In genomic region chr1:36469163-36469562, GRCh38 we compare ENCODE assay signal across 32 cellular contexts. TPM values are rescaled to one million over a fixed set of nuclear protein-coding genes. Genes with fewer than 3 reads are reported as not detected.
"Had no signal": no experiment of that assay in that cellular context is flagged by ENCODE, and none has a peak within 500 bp of the region (broad histone marks: within the 10 kb centered on the region; RNA-seq: fewer than 3 reads in every experiment).

No MANE protein-coding gene starts in this region.

- H3K36me3 ChIP-seq: lower lobe of right lung, ovary, right atrium auricular region, right lobe of liver, thyroid gland, transverse colon, vagina had no signal

- H3K27ac Mint-ChIP-seq: progenitor cell of endocrine pancreas; stimulated activated naive B cell treated with anti-CD40 and anti-IgM and Interleukin-4, amounts not matched to agents 10 μg/mL and 1 μg/mL and 100 μg/mL, for 72 hours had no signal

- H3K9me3 Mint-ChIP-seq: naive thymus-derived CD4-positive, alpha-beta T cell; natural killer cell treated with Interleukin-12 subunit alpha and Interleukin-12 subunit beta and Interleukin-15 and Interleukin-18, amount 100 ng/mL, for 72 hours; stimulated activated naive B cell treated with anti-CD40 and anti-IgM and Interleukin-4, amounts not matched to agents 10 μg/mL and 1 μg/mL and 100 μg/mL, for 72 hours had no signal

- H2AFZ ChIP-seq: hepatocyte had no signal

- H3K4me2 ChIP-seq: hepatocyte, smooth muscle cell had no signal

- H3K9me3 ChIP-seq: lower lobe of right lung, mucosa of descending colon, ovary, right atrium auricular region, right lobe of liver, stomach, testis, thyroid gland, transverse colon, upper lobe of left lung, vagina had no signal

- H3K79me2 ChIP-seq: hepatocyte had no signal

- H3K27me3 Mint-ChIP-seq: naive thymus-derived CD4-positive, alpha-beta T cell; natural killer cell treated with Interleukin-12 subunit alpha and Interleukin-12 subunit beta and Interleukin-15 and Interleukin-18, amount 100 ng/mL, for 72 hours; progenitor cell of endocrine pancreas; stimulated activated naive B cell treated with anti-CD40 and anti-IgM and Interleukin-4, amounts not matched to agents 10 μg/mL and 1 μg/mL and 100 μg/mL, for 72 hours had no signal

- DNase-seq: kidney glomerular epithelial cell; left cardiac atrium; lower lobe of right lung; mammary epithelial cell; midbrain; mucosa of descending colon; naive thymus-derived CD4-positive, alpha-beta T cell; occipital lobe; ovary; right lobe of liver; stimulated activated CD4-positive, alpha-beta T cell treated with anti-CD3 and anti-CD28 coated beads, Interleukin-1b, Interleukin-23, amount 100 ng/mL, for 48 hours; stimulated activated CD4-positive, alpha-beta T cell treated with anti-CD3 and anti-CD28 coated beads, Interleukin-2, amount 100 ng/mL, for 48 hours; stimulated activated CD4-positive, alpha-beta T cell treated with anti-CD3 and anti-CD28 coated beads, Interleukin-4, amount 100 ng/mL, for 4 hours; stimulated activated CD8-positive, alpha-beta memory T cell treated with anti-CD3 and anti-CD28 coated beads, Interleukin-4, amount 100 ng/mL, for 48 hours; stimulated activated naive B cell treated with anti-CD40 and anti-IgM and Interleukin-4, amounts not matched to agents 10 μg/mL and 1 μg/mL and 100 μg/mL, for 72 hours; stimulated activated naive CD8-positive, alpha-beta T cell treated with anti-CD3 and anti-CD28 coated beads, Interleukin-15, Interleukin-2, amounts not matched to agents 100 U/mL and 50 U/mL, for 24 hours; stomach; testis; transverse colon; upper lobe of left lung had no signal

- H3K27me3 ChIP-seq: hepatocyte, ovary, right atrium auricular region, right lobe of liver, stomach, testis, thyroid gland, transverse colon, upper lobe of left lung, vagina had no signal

- FAIRE-seq: keratinocyte had no signal

- H3K4me3 Mint-ChIP-seq: naive thymus-derived CD4-positive, alpha-beta T cell; natural killer cell treated with Interleukin-12 subunit alpha and Interleukin-12 subunit beta and Interleukin-15 and Interleukin-18, amount 100 ng/mL, for 72 hours; stimulated activated naive B cell treated with anti-CD40 and anti-IgM and Interleukin-4, amounts not matched to agents 10 μg/mL and 1 μg/mL and 100 μg/mL, for 72 hours had no signal

- H3K27ac ChIP-seq: hepatocyte, lower lobe of right lung, ovary, right atrium auricular region, right lobe of liver, stomach, testis, transverse colon, upper lobe of left lung, vagina had no signal

- H3K4me3 ChIP-seq: hepatocyte, lower lobe of right lung, mucosa of descending colon, ovary, right atrium auricular region, right lobe of liver, smooth muscle cell, stomach, testis, thyroid gland, transverse colon, upper lobe of left lung, vagina had no signal

- H3K36me3 Mint-ChIP-seq: natural killer cell treated with Interleukin-12 subunit alpha and Interleukin-12 subunit beta and Interleukin-15 and Interleukin-18, amount 100 ng/mL, for 72 hours had no signal

- ATAC-seq: left cardiac atrium; left lobe of liver; lower lobe of right lung; mucosa of descending colon; naive thymus-derived CD4-positive, alpha-beta T cell; natural killer cell treated with Interleukin-12 subunit alpha and Interleukin-12 subunit beta and Interleukin-15 and Interleukin-18, amount 100 ng/mL, for 72 hours; right lobe of liver; stimulated activated naive B cell treated with anti-CD40 and anti-IgM and Interleukin-4, amounts not matched to agents 10 μg/mL and 1 μg/mL and 100 μg/mL, for 72 hours; stimulated activated naive CD8-positive, alpha-beta T cell treated with anti-CD3 and anti-CD28 coated beads, Interleukin-15, Interleukin-2, amounts not matched to agents 100 U/mL and 50 U/mL, for 24 hours had no signal

RNA-seq across cellular contexts. Expression of gene CSF3R, which starts 13.6 kb away (rescaled TPM):
- total RNA-seq: mammary epithelial cell, myocyte, pulmonary artery endothelial cell had no signal
- polyA plus RNA-seq: keratinocyte, mammary epithelial cell, neural cell had no signal
